Comparison of ENCODE assay signal across 13 cellular contexts in genomic region chr1:25620211-25620610, GRCh38. TPM values are rescaled to one million over a fixed set of nuclear protein-coding genes. Genes with fewer than 3 reads are reported as not detected.
DNase-seq lines count a peak whose midpoint lies in the region; ATAC-seq and TF ChIP-seq lines count a peak whose summit lies in the region.
"Had no signal": no experiment of that assay in that cellular context is flagged by ENCODE, and none has a peak within 500 bp of the region (broad histone marks: within the 10 kb centered on the region; RNA-seq: fewer than 3 reads in every experiment).

No MANE protein-coding gene starts in this region.

- H3K36me3 ChIP-seq in hepatocyte (replicated peaks; ENCODE audit: insufficient read depth, low read depth): no peaks in the 10 kb centered on the region
- H3K36me3 ChIP-seq: breast epithelium had no signal

- peaks cover 26% of the 10 kb centered on the region for H3K79me2 ChIP-seq in hepatocyte

- H3K4me1 ChIP-seq in hepatocyte (ENCODE audit: insufficient read depth): peaks cover 26% of the 10 kb centered on the region
- H3K4me1 ChIP-seq: breast epithelium had no signal

- H4K20me1 ChIP-seq in hepatocyte (ENCODE audit: insufficient read depth, poor library complexity, severe bottlenecking): no peaks in the 10 kb centered on the region

- no peaks in the 10 kb centered on the region for H3K9me2 ChIP-seq in hepatocyte (replicated peaks; ENCODE audit: insufficient read depth)

- H3K4me1 Mint-ChIP-seq in activated T-cell treated with anti-CD3 and anti-CD28 coated beads, Interleukin-2, amount 50 U/mL, for 24 hours (ENCODE audit: low read depth): peaks cover 77% of the 10 kb centered on the region
- H3K4me1 Mint-ChIP-seq in WTC11: peaks cover 31% of the 10 kb centered on the region

- H3K9me3 ChIP-seq in hepatocyte (ENCODE audit: low read depth): no peaks in the 10 kb centered on the region
- H3K9me3 ChIP-seq: breast epithelium had no signal

- H3K27ac ChIP-seq in hepatocyte: no peak overlapping the region
- peak overlapping the region; percentile 47 for H3K27ac ChIP-seq in temporal lobe (ENCODE audit: low read depth, low read length)
- H3K27ac ChIP-seq: SK-N-MC had no signal

- WGBS in hepatocyte (ENCODE audit: low lambda C conversion rate, missing lambda C conversion rate): 88% methylated on average over 4 of the region's 4 CpGs

- POLR2A ChIA-PET in WTC11 (lab: Charles Lee): no interaction called here

- no peaks in the 10 kb centered on the region for H3K9me3 Mint-ChIP-seq in activated T-cell treated with anti-CD3 and anti-CD28 coated beads, Interleukin-2, amount 50 U/mL, for 24 hours
- no peaks in the 10 kb centered on the region for H3K9me3 Mint-ChIP-seq in WTC11

- peaks cover 10% of the 10 kb centered on the region for H3K27me3 Mint-ChIP-seq in activated T-cell treated with anti-CD3 and anti-CD28 coated beads, Interleukin-2, amount 50 U/mL, for 24 hours
- peaks cover 25% of the 10 kb centered on the region for H3K27me3 Mint-ChIP-seq in WTC11 (ENCODE audit: low read depth)

- H3K4me3 Mint-ChIP-seq in activated T-cell treated with anti-CD3 and anti-CD28 coated beads, Interleukin-2, amount 50 U/mL, for 24 hours: peak overlapping the region; percentile 78
- H3K4me3 Mint-ChIP-seq in WTC11: no peak overlapping the region

- DNase-seq in activated T-cell treated with anti-CD3 and anti-CD28 coated beads, Interleukin-2, amount 50 U/mL, for 24 hours: no peak
- DNase-seq in activated T-cell treated with anti-CD3 and anti-CD28 coated beads for 4 hours (no peak), hepatocyte (ENCODE audit: low spot score) (no peak), WTC11 (ENCODE audit: low spot score) (no peak), NCI-H2196 (lab: John Stamatoyannopoulos, UW; ENCODE audit: unreplicated experiment) (no peak)
- DNase-seq: DMS79 treated with DMSO at 0.1 percent for 48 hours; NCI-H1105 treated with DMSO at 0.1 percent for 48 hours; stimulated activated naive CD4-positive, alpha-beta T cell treated with Interleukin-2 at 50 U/mL for 16 hours had no signal

- peak overlapping the region; percentile 68 for H3K4me3 ChIP-seq in WI38 (ENCODE audit: low read depth, low read length)
- H3K4me3 ChIP-seq in hepatocyte: no peak overlapping the region
- H3K4me3 ChIP-seq: SK-N-MC had no signal

- no peaks in the 10 kb centered on the region for H3K36me3 Mint-ChIP-seq in activated T-cell treated with anti-CD3 and anti-CD28 coated beads, Interleukin-2, amount 50 U/mL, for 24 hours (ENCODE audit: low read depth)
- no peaks in the 10 kb centered on the region for H3K36me3 Mint-ChIP-seq in WTC11

- H3K4me2 ChIP-seq in hepatocyte: peak overlapping the region; percentile 100

- no peak overlapping the region for H2AFZ ChIP-seq in hepatocyte

- CTCF ChIA-PET in WTC11 (lab: Charles Lee): interaction anchor here (0.8 to 4.5 kb wide), 6 partner anchors 12 to 190 kb away, joined by 4 to 43 read pairs (median 16); partner anchors contain the start of gene SELENON

- peaks cover 3% of the 10 kb centered on the region for H3K27me3 ChIP-seq in hepatocyte
- H3K27me3 ChIP-seq: breast epithelium had no signal

- H3K27ac Mint-ChIP-seq in activated T-cell treated with anti-CD3 and anti-CD28 coated beads, Interleukin-2, amount 50 U/mL, for 24 hours: peak overlapping the region; percentile 45
- no peak overlapping the region for H3K27ac Mint-ChIP-seq in WTC11

- no peak for ATAC-seq in GM19463 (IDR thresholded peaks at IDR 0.05; ENCODE audit: unreplicated experiment)
- no peak for ATAC-seq in WTC11

- TF ChIP-seq CTCF in WI38 (IDR thresholded peaks at IDR 0.05; ENCODE audit: low read depth, low read length): no peak
- no peak for TF ChIP-seq CTCF in hepatocyte (IDR thresholded peaks at IDR 0.05; ENCODE audit: poor library complexity)
- no peak for TF ChIP-seq CTCF in WTC11 (IDR thresholded peaks at IDR 0.05)

TF ChIP-seq in WTC11, 78 proteins besides CTCF, POLR2A, EP300 and RAD21:
- no peak for TF ChIP-seq TEAD4 (CRISPR knock-in tag; IDR thresholded peaks at IDR 0.05)
- no peak for TF ChIP-seq GTF2I (CRISPR knock-in tag; conservative IDR thresholded peaks at IDR 0.05)
- TF ChIP-seq RELA (CRISPR knock-in tag; IDR thresholded peaks at IDR 0.05; ENCODE audit: borderline replicate concordance): no peak
- TF ChIP-seq TEAD1 (CRISPR knock-in tag; IDR thresholded peaks at IDR 0.05): no peak
- no peak for TF ChIP-seq ATF1 (CRISPR knock-in tag; IDR thresholded peaks at IDR 0.05)
- TF ChIP-seq SOX15 (CRISPR knock-in tag; IDR thresholded peaks at IDR 0.05): no peak

RNA-seq across cellular contexts. Expression of gene MAN1C1, which starts 3.6 kb away (rescaled TPM):
- total RNA-seq in hepatocyte (19.9 and 20.6 TPM in 2 replicates), temporal lobe (6.9 TPM), WTC11 (2021) (10.4 to 16.8 TPM (median 12.2 TPM) in 3 replicates)
- 24.6 and 29.3 TPM in 2 replicates for polyA plus RNA-seq in hepatocyte
